ENCODE assay signal across 8 cellular contexts in the genomic region with DNA sequence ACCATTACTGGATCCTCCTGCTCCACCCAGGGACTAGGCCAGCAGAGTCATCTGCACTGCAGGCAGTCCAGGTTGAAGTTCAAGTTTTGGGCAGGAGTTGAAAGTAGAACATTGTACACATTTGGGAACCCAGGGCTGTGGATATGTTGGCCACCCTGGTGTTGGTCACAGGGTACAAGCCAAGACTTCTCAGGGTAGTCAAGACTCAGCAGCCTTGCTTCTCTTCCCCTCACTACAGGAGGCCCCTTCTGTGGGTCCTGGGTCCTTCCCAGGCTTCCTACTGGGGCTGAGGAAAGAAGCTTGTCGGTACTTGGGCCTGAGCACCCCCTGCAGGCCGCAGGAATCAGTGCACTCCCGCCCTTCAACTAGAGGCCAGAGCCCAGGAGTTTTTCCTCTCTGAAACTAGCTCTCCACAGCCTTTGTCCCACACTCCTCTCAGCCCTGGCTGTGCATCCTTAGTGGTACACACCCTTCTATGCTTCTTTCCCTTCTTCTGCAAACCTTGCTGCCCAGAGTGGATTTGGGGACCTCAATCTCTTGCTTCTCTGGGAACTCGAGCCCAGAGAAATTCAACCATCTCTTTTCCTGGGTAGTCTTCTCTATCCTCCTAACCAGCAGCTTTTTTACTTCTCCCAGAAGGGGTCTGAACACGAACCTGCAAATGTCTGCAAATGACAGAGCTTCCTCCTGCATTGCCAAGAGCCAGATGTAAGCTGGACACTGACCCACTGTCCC. TPM values are rescaled to one million over a fixed set of nuclear protein-coding genes. Genes with fewer than 3 reads are reported as not detected.
DNase-seq lines count a peak whose midpoint lies in the region; ATAC-seq and TF ChIP-seq lines count a peak whose summit lies in the region.

No MANE protein-coding gene starts in this region.

- ATAC-seq in GM18870 (IDR thresholded peaks at IDR 0.05; ENCODE audit: unreplicated experiment) (peak; percentile 67), HG03108 (IDR thresholded peaks at IDR 0.05; ENCODE audit: unreplicated experiment) (peak; percentile 65), foreskin keratinocyte (peak; percentile 86), upper lobe of right lung (peak; percentile 90)

- H3K4me2 ChIP-seq in PC-9: no peak overlapping the region

- no peak for TF ChIP-seq POLR2A in ovary (IDR thresholded peaks at IDR 0.05)

- no peaks in the 10 kb centered on the region for H3K9me3 ChIP-seq in PC-9 (ENCODE audit: insufficient read depth, low read depth)
- H3K9me3 ChIP-seq in ovary: no peaks in the 10 kb centered on the region
- H3K9me3 ChIP-seq in upper lobe of right lung: no peaks in the 10 kb centered on the region

- H3K36me3 ChIP-seq in PC-9 (ENCODE audit: low read depth): no peaks in the 10 kb centered on the region
- no peaks in the 10 kb centered on the region for H3K36me3 ChIP-seq in ovary
- H3K36me3 ChIP-seq in upper lobe of right lung: no peaks in the 10 kb centered on the region

- H3K27ac ChIP-seq in PC-9 (no peak overlapping the region), foreskin keratinocyte (no peak overlapping the region), ovary (no peak overlapping the region), upper lobe of right lung (no peak overlapping the region)

- H3K4me1 ChIP-seq in PC-9 (replicated peaks; ENCODE audit: insufficient read depth): no peaks in the 10 kb centered on the region
- no peaks in the 10 kb centered on the region for H3K4me1 ChIP-seq in foreskin keratinocyte
- no peaks in the 10 kb centered on the region for H3K4me1 ChIP-seq in ovary (ENCODE audit: insufficient read depth)
- H3K4me1 ChIP-seq in upper lobe of right lung: no peaks in the 10 kb centered on the region

- no peak overlapping the region for H2AFZ ChIP-seq in PC-9

- no peaks in the 10 kb centered on the region for H3K79me2 ChIP-seq in PC-9 (ENCODE audit: low read depth)

- no peaks in the 10 kb centered on the region for H3K9me2 ChIP-seq in PC-9 (ENCODE audit: insufficient read depth)

- no TSS peak for BruUV-seq in PC-9 (replicated peaks; lab: Mats Ljungman, UMichigan)

- H3K4me3 ChIP-seq in PC-9 (no peak overlapping the region), ovary (no peak overlapping the region), upper lobe of right lung (no peak overlapping the region)

- POLR2A ChIA-PET in PC-9 (lab: Charles Lee; ENCODE audit: unreplicated experiment): no interaction called here

- TF ChIP-seq EP300 in ovary (IDR thresholded peaks at IDR 0.05): no peak

- CTCF ChIA-PET in PC-9 (lab: Charles Lee): interaction anchor here (0.6 to 1.8 kb wide), 4 partner anchors 10 to 130 kb away, joined by 5 to 25 read pairs (median 8); partner anchors contain the start of gene SMPD1

- H3K27me3 ChIP-seq in PC-9 (ENCODE audit: insufficient read depth, low read depth): no peaks in the 10 kb centered on the region
- H3K27me3 ChIP-seq in foreskin keratinocyte: no peaks in the 10 kb centered on the region
- H3K27me3 ChIP-seq in ovary: no peaks in the 10 kb centered on the region
- H3K27me3 ChIP-seq in upper lobe of right lung: no peaks in the 10 kb centered on the region

- intact Hi-C loops in PC-9 (cut with micrococcal nuclease; ENCODE audit: unreplicated experiment): loop anchor here (1.0 kb wide), 1 partner anchor 64 kb away; no protein-coding TSS in a partner anchor
- intact Hi-C loops in ovary (cut with DNase I): loop anchor here (2.0 to 10.0 kb wide), 4 partner anchors 63 to 419 kb away; no protein-coding TSS in a partner anchor
- intact Hi-C loops in upper lobe of right lung (cut with DNase I): loop anchor here (5.0 kb wide), 1 partner anchor 61 kb away; no protein-coding TSS in a partner anchor

- no peaks in the 10 kb centered on the region for H4K20me1 ChIP-seq in PC-9 (ENCODE audit: insufficient read depth)

- 24 to 30% (median 27%) methylated on average over 5 of the region's 5 CpGs for WGBS in ovary, 3 donors

- TF ChIP-seq CTCF in PC-9 (conservative IDR thresholded peaks at IDR 0.05): peak; percentile 65
- TF ChIP-seq CTCF in foreskin keratinocyte (conservative IDR thresholded peaks at IDR 0.05): peak; percentile 81
- peak; percentile 53 to 69 (median 53) for TF ChIP-seq CTCF in ovary (IDR thresholded peaks at IDR 0.05)
- TF ChIP-seq CTCF in upper lobe of right lung (IDR thresholded peaks at IDR 0.05): peak; percentile 85

- H3F3A ChIP-seq in PC-9 (ENCODE audit: insufficient read depth, low read depth): no peaks in the 10 kb centered on the region

- peak; percentile 85 for DNase-seq in AG20443 (ENCODE audit: low spot score)
- peak in 1 of 2 experiments; percentile 16 for DNase-seq in PC-9
- DNase-seq in activated T-helper 1 cell treated with Interleukin-2 at 50 U/mL for 16 hours (ENCODE audit: low read depth): peak; percentile 20
- peak in 1 of 2 donors; percentile 22 for DNase-seq in foreskin keratinocyte
- peak; percentile 35 to 71 (median 62) for DNase-seq in ovary
- DNase-seq in upper lobe of right lung: peak; percentile 78

RNA-seq across cellular contexts. Expression of gene HPX, which starts 2.6 kb away (rescaled TPM):
- total RNA-seq in PC-9 (2021) (0.68 TPM in 1 of 2 replicates, not detected in the other), foreskin keratinocyte (0.14 and 0.24 TPM in 2 replicates), ovary (1 to 10 TPM in 5 of 7 donors, under 1 TPM in 2; 0.46 to 4.1 (median 2.4) TPM), upper lobe of right lung (1.4 TPM)
- polyA plus RNA-seq in foreskin keratinocyte (0.10 and 0.38 TPM in 2 replicates), ovary (1 to 10 TPM in 1 of 2 donors, under 1 TPM in 1; 0.48 to 1.1 TPM)

RNA-seq across cellular contexts. Expression of gene APBB1, which starts 24.5 kb away (rescaled TPM):
- total RNA-seq in PC-9 (2021) (0.90 and 1.4 TPM in 2 replicates), foreskin keratinocyte (14.0 and 17.8 TPM in 2 replicates), ovary (10 to 100 TPM; 50.1 to 90.9 (median 60.4) TPM), upper lobe of right lung (40.9 TPM)
- polyA plus RNA-seq in foreskin keratinocyte (11.8 and 14.1 TPM in 2 replicates), ovary (10 to 100 TPM; 34.1 to 57.7 TPM)

RNA-seq across cellular contexts. Expression of gene TRIM3, which starts 30.3 kb away (rescaled TPM):
- 7.1 and 9.0 TPM in 2 replicates for total RNA-seq in PC-9 (2021)
- total RNA-seq in foreskin keratinocyte: 14.7 and 15.4 TPM in 2 replicates
- 11.3 and 13.8 TPM in 2 replicates for polyA plus RNA-seq in foreskin keratinocyte
- total RNA-seq in ovary: 10 to 100 TPM in 6 of 7 donors, 1 to 10 TPM in 1; 9.7 to 27.4 (median 19.7) TPM
- polyA plus RNA-seq in ovary: 10 to 100 TPM; 13.6 to 14.7 TPM
- 22.0 TPM for total RNA-seq in upper lobe of right lung

RNA-seq across cellular contexts. Expression of gene ARFIP2, which starts 37.7 kb away (rescaled TPM):
- 42.7 and 49.5 TPM in 2 replicates for total RNA-seq in PC-9 (2021)
- 53.0 and 59.4 TPM in 2 replicates for total RNA-seq in foreskin keratinocyte
- 53.7 and 60.4 TPM in 2 replicates for polyA plus RNA-seq in foreskin keratinocyte
- 10 to 100 TPM; 43.6 to 70.4 (median 49.5) TPM for total RNA-seq in ovary
- 10 to 100 TPM; 35.8 to 37.8 TPM for polyA plus RNA-seq in ovary
- total RNA-seq in upper lobe of right lung: 36.4 TPM

RNA-seq across cellular contexts. Expression of gene TIMM10B, which starts 37.9 kb away (rescaled TPM):
- total RNA-seq in PC-9 (2021) (18.5 and 22.3 TPM in 2 replicates), foreskin keratinocyte (32.4 and 33.2 TPM in 2 replicates), ovary (10 to 100 TPM; 21.8 to 64.7 (median 38.4) TPM), upper lobe of right lung (45.0 TPM)
- polyA plus RNA-seq in foreskin keratinocyte (31.2 and 33.0 TPM in 2 replicates), ovary (10 to 100 TPM; 19.4 to 52.1 TPM)
